Comparison of ENCODE assay signal across 8 cellular contexts in the genomic region with DNA sequence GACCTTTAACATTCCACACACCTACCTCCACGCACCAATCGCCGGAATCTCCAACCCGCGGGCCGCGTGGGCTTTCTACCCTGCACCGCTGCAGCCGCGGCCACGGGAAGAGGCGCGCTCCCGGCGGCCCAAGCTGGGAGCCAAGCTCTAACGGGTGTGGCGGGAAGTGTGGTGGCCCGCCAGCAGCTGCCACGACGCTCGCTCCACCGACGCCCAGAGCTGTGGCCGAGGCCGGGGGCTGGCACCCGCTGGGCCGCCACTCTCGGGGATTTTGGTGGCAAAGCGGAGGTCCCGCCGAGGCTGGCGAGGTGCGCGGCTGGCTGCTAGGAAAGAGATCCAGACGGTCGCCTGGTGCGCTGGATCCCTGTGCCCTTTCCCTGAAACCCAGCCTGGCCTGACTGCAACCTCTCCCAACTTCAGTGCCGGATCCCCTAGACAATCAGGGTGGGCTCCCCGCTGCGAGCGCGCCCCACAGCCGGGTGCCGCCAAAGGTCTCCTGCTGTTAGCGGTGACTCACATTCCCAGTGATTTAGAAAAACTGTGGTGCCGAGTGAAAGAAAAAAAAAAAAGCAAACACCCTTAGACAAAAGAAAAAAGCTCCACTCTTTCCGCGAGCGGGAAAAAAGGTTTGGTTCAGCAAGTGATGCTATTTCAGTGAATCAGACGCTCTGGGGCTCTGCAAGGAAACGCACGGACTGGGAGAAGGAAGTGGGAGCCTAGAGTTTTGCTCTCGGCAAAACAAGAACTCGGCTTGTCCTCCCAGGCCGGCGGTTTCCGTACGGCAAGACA. TPM values are rescaled to one million over a fixed set of nuclear protein-coding genes. Genes with fewer than 3 reads are reported as not detected.
DNase-seq lines count a peak whose midpoint lies in the region; ATAC-seq and TF ChIP-seq lines count a peak whose summit lies in the region.

No MANE protein-coding gene starts in this region.

- no peaks in the 10 kb centered on the region for H3K36me3 ChIP-seq in upper lobe of right lung

- peaks cover 49% of the 10 kb centered on the region for H3K4me1 Mint-ChIP-seq in activated CD4-positive, alpha-beta memory T cell treated with anti-CD3 and anti-CD28 coated beads, Interleukin-2, amount 10 ng/mL, durations not matched to agents 7 days and 5 days
- H3K4me1 Mint-ChIP-seq in nephron, result peaks cover 32% of the 10 kb centered on the region

- H3K27me3 Mint-ChIP-seq in activated CD4-positive, alpha-beta memory T cell treated with anti-CD3 and anti-CD28 coated beads, Interleukin-2, amount 10 ng/mL, durations not matched to agents 7 days and 5 days, result peaks cover 66% of the 10 kb centered on the region
- H3K27me3 Mint-ChIP-seq in nephron (ENCODE audit: low read depth), result peaks cover 60% of the 10 kb centered on the region

- H3K36me3 Mint-ChIP-seq in activated CD4-positive, alpha-beta memory T cell treated with anti-CD3 and anti-CD28 coated beads, Interleukin-2, amount 10 ng/mL, durations not matched to agents 7 days and 5 days (ENCODE audit: low read depth), result peaks cover under 1% of the 10 kb centered on the region
- no peaks in the 10 kb centered on the region for H3K36me3 Mint-ChIP-seq in nephron (ENCODE audit: low read depth)

- POLR2A ChIA-PET in activated CD4-positive, alpha-beta memory T cell treated with anti-CD3 and anti-CD28 coated beads, Interleukin-2, amount 10 ng/mL, durations not matched to agents 7 days and 5 days (lab: Charles Lee), result interaction anchor here (0.5 to 1.6 kb wide), 2 partner anchors 51 to 581 kb away, joined by 3 to 4 read pairs; no protein-coding TSS in a partner anchor

- ATAC-seq in upper lobe of right lung (no peak), GM19035 (IDR thresholded peaks at IDR 0.05; ENCODE audit: unreplicated experiment) (no peak)

- H3K4me1 ChIP-seq in upper lobe of right lung, result peaks cover 24% of the 10 kb centered on the region

- intact Hi-C loops in upper lobe of right lung (cut with DNase I), result no loop called here

- H3K27me3 ChIP-seq in HL-60 (ENCODE audit: insufficient read depth, poor library complexity, severe bottlenecking) (no peaks in the 10 kb centered on the region), upper lobe of right lung (peaks cover 4% of the 10 kb centered on the region)

- H3K27ac ChIP-seq in HL-60 (replicated peaks) (no peak overlapping the region), upper lobe of right lung (no peak overlapping the region)

- H3K4me3 ChIP-seq in HL-60 (replicated peaks; ENCODE audit: insufficient read depth, low read length), result peak overlapping the region; percentile 51
- peak overlapping the region; percentile 45 for H3K4me3 ChIP-seq in fibroblast of mammary gland (ENCODE audit: control insufficient read depth, low read depth, low read length)
- peak overlapping the region; percentile 91 for H3K4me3 ChIP-seq in upper lobe of right lung

- DNase-seq in A172 (ENCODE audit: low spot score) (peak; percentile 82), HL-60 (ENCODE audit: low read depth in 1 of 2, low spot score in 1 of 2) (peak in 1 of 2 experiments; percentile 63), fibroblast of mammary gland (ENCODE audit: low read depth) (peak; percentile 51), upper lobe of right lung (no peak), cerebellum (ENCODE audit: low spot score) (no peak)
- peak; percentile 36 for DNase-seq in activated CD4-positive, alpha-beta memory T cell treated with anti-CD3 and anti-CD28 coated beads, Interleukin-2, amount 10 ng/mL, durations not matched to agents 7 days and 5 days

- H3K27ac Mint-ChIP-seq in activated CD4-positive, alpha-beta memory T cell treated with anti-CD3 and anti-CD28 coated beads, Interleukin-2, amount 10 ng/mL, durations not matched to agents 7 days and 5 days, result no peak overlapping the region
- peak overlapping the region; percentile 17 to 73 (median 25) for H3K27ac Mint-ChIP-seq in nephron

- peak overlapping the region; percentile 71 for H3K4me3 Mint-ChIP-seq in activated CD4-positive, alpha-beta memory T cell treated with anti-CD3 and anti-CD28 coated beads, Interleukin-2, amount 10 ng/mL, durations not matched to agents 7 days and 5 days
- peak overlapping the region; percentile 84 to 90 (median 85) for H3K4me3 Mint-ChIP-seq in nephron

- H3K9me3 Mint-ChIP-seq in activated CD4-positive, alpha-beta memory T cell treated with anti-CD3 and anti-CD28 coated beads, Interleukin-2, amount 10 ng/mL, durations not matched to agents 7 days and 5 days, result no peaks in the 10 kb centered on the region
- no peaks in the 10 kb centered on the region for H3K9me3 Mint-ChIP-seq in nephron

- TF ChIP-seq CTCF in HL-60 (IDR thresholded peaks at IDR 0.05; ENCODE audit: insufficient read depth, low read length), result no peak
- TF ChIP-seq CTCF in fibroblast of mammary gland (conservative IDR thresholded peaks at IDR 0.05; ENCODE audit: control insufficient read depth, insufficient read depth, low read depth, low read length), result no peak
- TF ChIP-seq CTCF in nephron (IDR thresholded peaks at IDR 0.05; ENCODE audit: unreplicated experiment in 3 of 3), result no peak
- no peak for TF ChIP-seq CTCF in upper lobe of right lung (IDR thresholded peaks at IDR 0.05)

- CTCF ChIA-PET in activated CD4-positive, alpha-beta memory T cell treated with anti-CD3 and anti-CD28 coated beads, Interleukin-2, amount 10 ng/mL, durations not matched to agents 7 days and 5 days (lab: Charles Lee), result interaction anchor here (1.0 kb wide), 1 partner anchor 305 kb away, joined by 3 read pairs; no protein-coding TSS in a partner anchor

- H3K9me3 ChIP-seq in upper lobe of right lung, result no peaks in the 10 kb centered on the region

RNA-seq across cellular contexts. Expression of a gene that starts 2.9 kb away (rescaled TPM):
- total RNA-seq in A172 (2014; rRNA removed; shearing (Covaris generic)), result 4.5 and 9.3 TPM in 2 replicates
- 10 to 100 TPM; 11.1 to 11.4 TPM for total RNA-seq in activated CD4-positive, alpha-beta memory T cell treated with anti-CD3 and anti-CD28 coated beads, Interleukin-2, amount 10 ng/mL, durations not matched to agents 7 days and 5 days
- total RNA-seq in upper lobe of right lung (23.9 TPM), cerebellum (14.9 TPM)

Comparison
In these comparisons a context has a peak if more than half of its experiments do, and no peak if none do; other contexts are left out.
1. DNase-seq: peak in A172 (single experiment), activated CD4-positive, alpha-beta memory T cell treated with anti-CD3 and anti-CD28 coated beads, Interleukin-2, amount 10 ng/mL, durations not matched to agents 7 days and 5 days (single experiment) and fibroblast of mammary gland (single experiment); none in upper lobe of right lung (single experiment) and cerebellum (single experiment).
2. Peak in every context shown above with its lines, with median percentiles within 50 percentile points of each other: H3K4me3 ChIP-seq.